Comparison of ENCODE assay signal across 8 cellular contexts in genomic region chrX:56564182-56564885, GRCh38. TPM values are rescaled to one million over a fixed set of nuclear protein-coding genes. Genes with fewer than 3 reads are reported as not detected.
DNase-seq lines count a peak whose midpoint lies in the region; ATAC-seq lines count a peak whose summit lies in the region.

No MANE protein-coding gene starts in this region.

- DNase-seq in A172 (ENCODE audit: low spot score): peak; percentile 10
- DNase-seq in HPDE6-E6E7 (ENCODE audit: extremely low spot score): peak; percentile 16
- peak; percentile 52 for DNase-seq in T-helper 2 cell treated with Interferon-gamma antibody and Interleukin-4, amounts not matched to agents 5 μg/mL and 100 μg/mL, for 36 hours (ENCODE audit: low spot score)
- peak; percentile 12 to 35 for DNase-seq in dermis microvascular lymphatic vessel endothelial cell (ENCODE audit: low read depth in 2 of 2)
- peak; percentile 40 to 44 for DNase-seq in lung microvascular endothelial cell (ENCODE audit: low read depth in 2 of 2)
- DNase-seq in stimulated activated effector memory CD8-positive, alpha-beta T cell treated with anti-CD3 and anti-CD28 coated beads, Interleukin-12 subunit alpha, Interleukin-12 subunit beta, amount 100 ng/mL, for 72 hours (ENCODE audit: low spot score in 2 of 2): peak; percentile 6 to 67

- H3K4me3 Mint-ChIP-seq in T-helper 2 cell treated with Interferon-gamma antibody and Interleukin-4, amounts not matched to agents 5 μg/mL and 100 μg/mL, for 36 hours: peak overlapping the region; percentile 94
- peak overlapping the region; percentile 80 for H3K4me3 Mint-ChIP-seq in stimulated activated effector memory CD8-positive, alpha-beta T cell treated with anti-CD3 and anti-CD28 coated beads, Interleukin-12 subunit alpha, Interleukin-12 subunit beta, amount 100 ng/mL, for 72 hours

- H3K4me1 Mint-ChIP-seq in T-helper 2 cell treated with Interferon-gamma antibody and Interleukin-4, amounts not matched to agents 5 μg/mL and 100 μg/mL, for 36 hours (ENCODE audit: low read depth): peaks cover 17% of the 10 kb centered on the region
- H3K4me1 Mint-ChIP-seq in stimulated activated effector memory CD8-positive, alpha-beta T cell treated with anti-CD3 and anti-CD28 coated beads, Interleukin-12 subunit alpha, Interleukin-12 subunit beta, amount 100 ng/mL, for 72 hours: peaks cover 20% of the 10 kb centered on the region

- ATAC-seq in GM18867 (IDR thresholded peaks at IDR 0.05; ENCODE audit: unreplicated experiment) (peak; percentile 4), HG02763 (IDR thresholded peaks at IDR 0.05; ENCODE audit: unreplicated experiment) (no peak)
- ATAC-seq in stimulated activated effector memory CD8-positive, alpha-beta T cell treated with anti-CD3 and anti-CD28 coated beads, Interleukin-12 subunit alpha, Interleukin-12 subunit beta, amount 100 ng/mL, for 72 hours: peak; percentile 76

- peaks cover 38% of the 10 kb centered on the region for H3K36me3 Mint-ChIP-seq in T-helper 2 cell treated with Interferon-gamma antibody and Interleukin-4, amounts not matched to agents 5 μg/mL and 100 μg/mL, for 36 hours (ENCODE audit: low read depth)
- H3K36me3 Mint-ChIP-seq in stimulated activated effector memory CD8-positive, alpha-beta T cell treated with anti-CD3 and anti-CD28 coated beads, Interleukin-12 subunit alpha, Interleukin-12 subunit beta, amount 100 ng/mL, for 72 hours: peaks cover 64% of the 10 kb centered on the region

- H3K9me3 Mint-ChIP-seq in T-helper 2 cell treated with Interferon-gamma antibody and Interleukin-4, amounts not matched to agents 5 μg/mL and 100 μg/mL, for 36 hours: no peaks in the 10 kb centered on the region
- H3K9me3 Mint-ChIP-seq in stimulated activated effector memory CD8-positive, alpha-beta T cell treated with anti-CD3 and anti-CD28 coated beads, Interleukin-12 subunit alpha, Interleukin-12 subunit beta, amount 100 ng/mL, for 72 hours: no peaks in the 10 kb centered on the region

- peak overlapping the region; percentile 99 for H3K27ac Mint-ChIP-seq in T-helper 2 cell treated with Interferon-gamma antibody and Interleukin-4, amounts not matched to agents 5 μg/mL and 100 μg/mL, for 36 hours
- peak overlapping the region; percentile 97 for H3K27ac Mint-ChIP-seq in stimulated activated effector memory CD8-positive, alpha-beta T cell treated with anti-CD3 and anti-CD28 coated beads, Interleukin-12 subunit alpha, Interleukin-12 subunit beta, amount 100 ng/mL, for 72 hours

- no peaks in the 10 kb centered on the region for H3K27me3 Mint-ChIP-seq in T-helper 2 cell treated with Interferon-gamma antibody and Interleukin-4, amounts not matched to agents 5 μg/mL and 100 μg/mL, for 36 hours (ENCODE audit: low read depth)

RNA-seq across cellular contexts. Expression of gene UBQLN2, which starts 0.9 kb away (rescaled TPM):
- total RNA-seq in A172 (2014; rRNA removed; shearing (Covaris generic)): 11.9 and 12.4 TPM in 2 replicates
- total RNA-seq in dermis microvascular lymphatic vessel endothelial cell (3.2 and 7.2 TPM in 2 replicates), lung microvascular endothelial cell (3.3 and 3.8 TPM in 2 replicates)
